ENCODE assay signal across 16 cellular contexts in the genomic region with DNA sequence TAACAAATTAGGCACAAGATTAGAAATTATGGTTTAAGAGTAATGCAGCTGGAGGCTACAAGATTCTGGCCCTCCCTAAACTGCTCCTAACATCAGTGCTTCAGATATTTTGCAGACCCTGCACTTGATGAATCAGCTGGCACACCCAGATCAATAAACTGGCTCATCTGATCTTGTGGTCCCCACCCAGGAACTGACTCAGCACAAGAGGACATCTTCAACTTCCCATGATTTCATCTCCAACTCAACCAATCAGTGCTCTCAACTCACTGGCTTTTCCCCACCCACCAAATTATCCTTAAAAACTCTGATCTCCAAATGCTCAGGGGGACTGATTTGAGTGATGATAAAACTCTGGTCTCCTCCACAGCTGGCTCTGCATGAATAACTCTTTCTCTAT. TPM values are rescaled to one million over a fixed set of nuclear protein-coding genes. Genes with fewer than 3 reads are reported as not detected.
DNase-seq lines count a peak whose midpoint lies in the region; ATAC-seq, FAIRE-seq and TF ChIP-seq lines count a peak whose summit lies in the region.
"Had no signal": no experiment of that assay in that cellular context is flagged by ENCODE, and none has a peak within 500 bp of the region (broad histone marks: within the 10 kb centered on the region; RNA-seq: fewer than 3 reads in every experiment).

No MANE protein-coding gene starts in this region.

- H3K9ac ChIP-seq in HepG2 (ENCODE audit: insufficient read depth, low read depth, low read length) (no peak overlapping the region), fibroblast of lung (ENCODE audit: insufficient read depth, low read length) (no peak overlapping the region)

- POLR2A ChIA-PET in HepG2 (lab: Yijun Ruan, JAX) = no interaction called here
- POLR2A ChIA-PET in PC-9 (lab: Charles Lee; ENCODE audit: unreplicated experiment) = interaction anchor here (0.6 kb wide), 1 partner anchor 1104 kb away, joined by 4 read pairs; no protein-coding TSS in a partner anchor

- no peaks in the 10 kb centered on the region for H3K9me2 ChIP-seq in PC-9 (ENCODE audit: insufficient read depth)

- TF ChIP-seq EP300 in HepG2 (IDR thresholded peaks at IDR 0.05; ENCODE audit: low read depth in 2 of 2, low read length in 2 of 2) (no peak), HepG2 (CRISPR knock-in tag; IDR thresholded peaks at IDR 0.05; ENCODE audit: borderline replicate concordance) (no peak)

- no peak for TF ChIP-seq RAD21 in HepG2 (CRISPR knock-in tag; IDR thresholded peaks at IDR 0.05)

- no peaks in the 10 kb centered on the region for H3K36me3 ChIP-seq in HepG2 (replicated peaks in 1 of 2; ENCODE audit: control insufficient read depth in 1 of 2, insufficient read depth in 2 of 2, low read length in 2 of 2)
- H3K36me3 ChIP-seq in right lobe of liver = no peaks in the 10 kb centered on the region
- H3K36me3 ChIP-seq in PC-9 (ENCODE audit: low read depth) = no peaks in the 10 kb centered on the region
- no peaks in the 10 kb centered on the region for H3K36me3 ChIP-seq in fibroblast of lung (ENCODE audit: control insufficient read depth, insufficient read depth, low read length)
- H3K36me3 ChIP-seq in esophagus squamous epithelium = no peaks in the 10 kb centered on the region

- no peak for TF ChIP-seq POLR2A in HepG2 (IDR thresholded peaks at IDR 0.05; ENCODE audit: insufficient read depth in 1 of 2, low read depth in 2 of 2, low read length in 2 of 2)
- TF ChIP-seq POLR2A in right lobe of liver (IDR thresholded peaks at IDR 0.05) = no peak
- no peak for TF ChIP-seq POLR2A in esophagus squamous epithelium (IDR thresholded peaks at IDR 0.05)

- intact Hi-C loops in HepG2 (cut with micrococcal nuclease; ENCODE audit: unreplicated experiment) = no loop called here
- intact Hi-C loops in right lobe of liver (cut with DNase I) = no loop called here
- intact Hi-C loops in PC-9 (cut with micrococcal nuclease; ENCODE audit: unreplicated experiment) = no loop called here
- intact Hi-C loops in esophagus squamous epithelium (cut with DNase I) = no loop called here

- no peaks in the 10 kb centered on the region for H3F3A ChIP-seq in PC-9 (ENCODE audit: insufficient read depth, low read depth)

- ATAC-seq in HepG2 (no peak), right lobe of liver (no peak)
- ATAC-seq in stimulated activated naive CD8-positive, alpha-beta T cell treated with anti-CD3 and anti-CD28 coated beads, Interleukin-15, Interleukin-2, amounts not matched to agents 100 U/mL and 50 U/mL, for 24 hours = no peak
- ATAC-seq: GM23338 had no signal

- H3K4me3 ChIP-seq in HepG2 (replicated peaks in 1 of 3; ENCODE audit: insufficient read depth in 1 of 3, low read depth in 2 of 3, low read length in 3 of 3) = no peak overlapping the region
- no peak overlapping the region for H3K4me3 ChIP-seq in right lobe of liver
- no peak overlapping the region for H3K4me3 ChIP-seq in PC-9
- no peak overlapping the region for H3K4me3 ChIP-seq in fibroblast of lung (replicated peaks in 1 of 4; ENCODE audit: control extremely low read depth in 1 of 4, insufficient read depth in 1 of 4, low read depth in 3 of 4, low read length in 4 of 4)
- no peak overlapping the region for H3K4me3 ChIP-seq in esophagus squamous epithelium
- H3K4me3 ChIP-seq: GM23338 had no signal

- CTCF ChIA-PET in HepG2 (lab: Yijun Ruan, JAX; ENCODE audit: low intra/inter-chr PET ratio, low total read pairs) (no interaction called here), PC-9 (lab: Charles Lee) (no interaction called here)

- no peaks in the 10 kb centered on the region for H3K27me3 ChIP-seq in HepG2 (ENCODE audit: control insufficient read depth in 1 of 2, insufficient read depth in 2 of 2, low read length in 2 of 2)
- H3K27me3 ChIP-seq in right lobe of liver = no peaks in the 10 kb centered on the region
- H3K27me3 ChIP-seq in PC-9 (ENCODE audit: insufficient read depth, low read depth) = no peaks in the 10 kb centered on the region
- no peaks in the 10 kb centered on the region for H3K27me3 ChIP-seq in fibroblast of lung (ENCODE audit: control insufficient read depth, insufficient read depth, low read length)
- H3K27me3 ChIP-seq in esophagus squamous epithelium = no peaks in the 10 kb centered on the region

- BruUV-seq in HepG2 (replicated peaks; lab: Mats Ljungman, UMichigan) (no TSS peak), PC-9 (replicated peaks; lab: Mats Ljungman, UMichigan) (no TSS peak)

- H3K27ac ChIP-seq in HepG2 (ENCODE audit: extremely low read length, insufficient read depth, low read length) (no peak overlapping the region), right lobe of liver (no peak overlapping the region), PC-9 (peak overlapping the region; percentile 41), fibroblast of lung (ENCODE audit: insufficient read depth, low read length) (no peak overlapping the region), esophagus squamous epithelium (no peak overlapping the region)

- H3K79me2 ChIP-seq in HepG2 (ENCODE audit: insufficient read depth, low read length) (no peaks in the 10 kb centered on the region), PC-9 (ENCODE audit: low read depth) (no peaks in the 10 kb centered on the region), fibroblast of lung (ENCODE audit: control insufficient read depth, insufficient read depth, low read length) (no peaks in the 10 kb centered on the region)

- in situ Hi-C loops in HepG2 (cut with HindIII; ENCODE audit: extremely low pct_ligation_motif_present, low pct_unique_long_range_greater_than_20kb) = no loop called here

- FAIRE-seq in HepG2 (lab: Jason Lieb, UNC) = no peak

- H2AFZ ChIP-seq in HepG2 (ENCODE audit: low read length) (no peak overlapping the region), PC-9 (no peak overlapping the region), fibroblast of lung (ENCODE audit: low read length) (peak overlapping the region; percentile 39)
- H2AFZ ChIP-seq: GM23338 had no signal

- H3K9me3 ChIP-seq in HepG2 (ENCODE audit: low read length) (no peaks in the 10 kb centered on the region), right lobe of liver (no peaks in the 10 kb centered on the region), PC-9 (ENCODE audit: insufficient read depth, low read depth) (no peaks in the 10 kb centered on the region), fibroblast of lung (ENCODE audit: control insufficient read depth, insufficient read depth, low read depth, low read length) (no peaks in the 10 kb centered on the region), esophagus squamous epithelium (no peaks in the 10 kb centered on the region)

- DNase-seq in HepG2 (ENCODE audit: low spot score) (no peak), right lobe of liver (no peak), PC-9 (no peak), fibroblast of lung (ENCODE audit: low read depth in 2 of 2) (no peak), OCI-M1 (lab: John Stamatoyannopoulos, UW) (no peak), GF-D8 (lab: John Stamatoyannopoulos, UW) (no peak), esophagus squamous epithelium (lab: John Stamatoyannopoulos, UW) (no peak)
- DNase-seq in stimulated activated naive CD8-positive, alpha-beta T cell treated with anti-CD3 and anti-CD28 coated beads, Interleukin-15, Interleukin-2, amounts not matched to agents 100 U/mL and 50 U/mL, for 24 hours = no peak
- DNase-seq: ACHN, Calu3, GDM1, Karpas-422, NCI-H187 treated with DMSO at 0.1 percent for 48 hours, NCI-H2171 treated with DMSO at 0.1 percent for 48 hours, NCI-H82 had no signal

- H4K20me1 ChIP-seq in HepG2 (ENCODE audit: insufficient read depth, low read length) = no peaks in the 10 kb centered on the region
- no peaks in the 10 kb centered on the region for H4K20me1 ChIP-seq in PC-9 (ENCODE audit: insufficient read depth)
- no peaks in the 10 kb centered on the region for H4K20me1 ChIP-seq in fibroblast of lung (ENCODE audit: control insufficient read depth, extremely low read depth, insufficient read depth, low read length)

- H3K4me2 ChIP-seq in HepG2 (ENCODE audit: low read depth, low read length) (no peak overlapping the region), PC-9 (peak overlapping the region; percentile 27), fibroblast of lung (ENCODE audit: extremely low read depth, insufficient read depth, low read length) (no peak overlapping the region)
- H3K4me2 ChIP-seq: GM23338 had no signal

- H3K4me1 ChIP-seq in HepG2 (ENCODE audit: insufficient read depth, low read length) (peaks cover 13% of the 10 kb centered on the region), right lobe of liver (no peaks in the 10 kb centered on the region), PC-9 (replicated peaks; ENCODE audit: insufficient read depth) (peaks cover 20% of the 10 kb centered on the region), fibroblast of lung (ENCODE audit: control insufficient read depth, extremely low read depth, insufficient read depth, low read length) (no peaks in the 10 kb centered on the region), esophagus squamous epithelium (no peaks in the 10 kb centered on the region)

- TF ChIP-seq CTCF in HepG2 (CRISPR knock-in tag; IDR thresholded peaks at IDR 0.05) = no peak
- no peak for TF ChIP-seq CTCF in right lobe of liver (IDR thresholded peaks at IDR 0.05)
- TF ChIP-seq CTCF in PC-9 (conservative IDR thresholded peaks at IDR 0.05) = no peak
- TF ChIP-seq CTCF in fibroblast of lung (conservative IDR thresholded peaks at IDR 0.05 in 1 of 2, IDR thresholded peaks at IDR 0.05 in 1 of 2; ENCODE audit: low read depth in 1 of 2, low read length in 2 of 2) = no peak
- no peak for TF ChIP-seq CTCF in esophagus squamous epithelium (IDR thresholded peaks at IDR 0.05)

RNA-seq across cellular contexts. Expression of gene TMEM33, which starts 21.7 kb away (rescaled TPM):
- total RNA-seq in HepG2 (2016; rRNA removed; fragmentation: Illumina TruSeq; extraction: Trizol) (51.6 and 66.6 TPM in 2 replicates), right lobe of liver (10 to 100 TPM; 48.9 to 82.7 (median 60.8) TPM), PC-9 (2021) (62.3 and 65.0 TPM in 2 replicates), fibroblast of lung (31.1 and 39.0 TPM in 2 replicates), esophagus squamous epithelium (10 to 100 TPM; 37.6 to 69.0 (median 65.6) TPM)
- 6.1 and 7.9 TPM in 2 replicates for total RNA-seq in HepG2 (2016; cell fraction: cytosol; rRNA removed; fragmentation: Illumina TruSeq; extraction: Trizol; ENCODE audit: low read depth)
- total RNA-seq in HepG2 (2016; cell fraction: insoluble cytoplasmic fraction; rRNA removed; fragmentation: Illumina TruSeq; extraction: Trizol) = 53.3 and 58.7 TPM in 2 replicates
- total RNA-seq in HepG2 (2016; cell fraction: membrane; rRNA removed; fragmentation: Illumina TruSeq; extraction: Trizol) = 17.7 and 20.2 TPM in 2 replicates
- 56.2 and 69.6 TPM in 2 replicates for total RNA-seq in HepG2 (2016; cell fraction: nucleus; rRNA removed; fragmentation: Illumina TruSeq; extraction: Trizol)
- polyA plus RNA-seq in HepG2 (2011; rRNA removed) (36.1 and 40.1 TPM in 2 replicates), fibroblast of lung (39.3 and 39.9 TPM in 2 replicates)
- 24.4 and 32.3 TPM in 2 replicates for polyA plus RNA-seq in HepG2 (2011; cell fraction: cytosol; rRNA removed)
- 9.6 and 12.2 TPM in 2 replicates for polyA plus RNA-seq in HepG2 (2011; cell fraction: nucleus; rRNA removed)
- 20.5 and 27.5 TPM in 2 replicates for polyA plus RNA-seq in HepG2 (2012)
- 7.0 and 7.2 TPM in 2 replicates for polyA plus RNA-seq in HepG2 (2016; cell fraction: cytosol; fragmentation: Illumina TruSeq; extraction: Trizol; ENCODE audit: low read depth)
- 34.2 and 35.6 TPM in 2 replicates for polyA plus RNA-seq in HepG2 (2016; cell fraction: insoluble cytoplasmic fraction; fragmentation: Illumina TruSeq; extraction: Trizol; ENCODE audit: low read depth)
- polyA plus RNA-seq in HepG2 (2016; cell fraction: membrane; fragmentation: Illumina TruSeq; extraction: Trizol; ENCODE audit: low read depth) = 12.0 and 13.3 TPM in 2 replicates
- polyA plus RNA-seq in HepG2 (2016; cell fraction: nucleus; fragmentation: Illumina TruSeq; extraction: Trizol; ENCODE audit: insufficient read depth, low read depth) = 54.9 and 61.4 TPM in 2 replicates
- 182 and 425 TPM in 2 replicates for polyA minus RNA-seq in HepG2 (2011; rRNA and poly(A)+ RNA removed; ENCODE audit: low replicate concordance)
- 46.3 and 60.5 TPM in 2 replicates for polyA minus RNA-seq in HepG2 (2011; cell fraction: cytosol; rRNA and poly(A)+ RNA removed)
- polyA minus RNA-seq in HepG2 (2011; cell fraction: nucleus; rRNA and poly(A)+ RNA removed) = 35.8 and 42.9 TPM in 2 replicates
- 25.9 and 30.5 TPM in 2 replicates for polyA plus RNA-seq in fibroblast of lung (2012)
- polyA minus RNA-seq in fibroblast of lung (ENCODE audit: low replicate concordance) = 64.2 and 123 TPM in 2 replicates
